Comparison of ENCODE assay signal across 22 cellular contexts in the genomic region with DNA sequence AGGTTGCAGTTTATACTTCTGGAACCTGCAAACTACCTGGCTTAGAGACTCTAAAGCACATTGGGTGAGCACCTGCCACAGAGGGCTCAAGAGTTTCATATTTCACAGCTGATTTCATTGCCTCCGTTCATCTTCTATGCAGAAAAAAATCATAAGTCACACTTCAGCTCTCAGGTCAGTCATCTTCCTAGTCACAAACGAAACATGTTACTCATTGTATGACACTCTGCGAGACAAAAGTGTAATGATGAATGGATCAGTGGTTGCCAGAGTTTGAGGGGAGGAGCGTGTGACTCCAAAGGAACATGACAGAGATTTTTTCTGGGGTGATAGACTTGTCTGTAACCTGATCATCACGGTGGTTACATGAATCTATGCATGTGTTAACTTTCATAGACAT.
DNase-seq lines count a peak whose midpoint lies in the region; ATAC-seq and TF ChIP-seq lines count a peak whose summit lies in the region.
"Had no signal": no experiment of that assay in that cellular context is flagged by ENCODE, and none has a peak within 500 bp of the region (broad histone marks: within the 10 kb centered on the region; RNA-seq: fewer than 3 reads in every experiment).

No MANE protein-coding gene starts in this region.

- POLR2A ChIA-PET in WTC11 (lab: Charles Lee): interaction anchor here (0.6 kb wide), 1 partner anchor 267 kb away, joined by 4 read pairs; no protein-coding TSS in a partner anchor

- H3K4me1 Mint-ChIP-seq in WTC11: peaks cover 6% of the 10 kb centered on the region
- H3K4me1 Mint-ChIP-seq: CD4-positive, CD25-positive, alpha-beta regulatory T cell; T-cell had no signal

- peak; percentile 26 for DNase-seq in G401 (ENCODE audit: low spot score)
- peak; percentile 43 for DNase-seq in NCI-H128 (lab: John Stamatoyannopoulos, UW; ENCODE audit: unreplicated experiment)
- DNase-seq in NCI-H526 (lab: John Stamatoyannopoulos, UW): peak; percentile 57 to 66
- DNase-seq in fibroblast of mammary gland (ENCODE audit: low read depth): peak; percentile 1
- DNase-seq in adrenal gland: no peak
- DNase-seq in Right ventricle myocardium inferior (ENCODE audit: missing footprints): no peak
- no peak for DNase-seq in WTC11 (ENCODE audit: low spot score)
- DNase-seq: activated CD4-positive, alpha-beta T cell treated with anti-CD3 and anti-CD28 coated beads for 4 hours; CD4-positive, CD25-positive, alpha-beta regulatory T cell; DMS79 treated with DMSO at 0.1 percent for 48 hours; mucosa of descending colon; NCI-H1436; NCI-H446 treated with DMSO at 0.1 percent for 48 hours; SHP77 treated with DMSO at 0.1 percent for 48 hours; stimulated activated naive CD8-positive, alpha-beta T cell treated with anti-CD3 and anti-CD28 coated beads, Interleukin-15, Interleukin-2, amounts not matched to agents 100 U/mL and 50 U/mL, for 24 hours; T-cell; transverse colon had no signal

- H3K27ac ChIP-seq in adrenal gland: no peak overlapping the region
- H3K27ac ChIP-seq: prostate gland, transverse colon had no signal

- H3K4me3 Mint-ChIP-seq in WTC11: no peak overlapping the region
- H3K4me3 Mint-ChIP-seq: CD4-positive, CD25-positive, alpha-beta regulatory T cell; neural crest cell; T-cell had no signal

- CTCF ChIA-PET in WTC11 (lab: Charles Lee): no interaction called here

- WGBS in adrenal gland, 4 donors: 30 to 46% (median 35%) methylated on average over 5 of the region's 5 CpGs

- H3K9me3 Mint-ChIP-seq in WTC11: peaks cover 32% of the 10 kb centered on the region
- H3K9me3 Mint-ChIP-seq: activated naive CD4-positive, alpha-beta T cell treated with anti-CD3 and anti-CD28 coated beads, Interleukin-2, amount 50 U/mL, for 72 hours; neural crest cell had no signal

- intact Hi-C loops in adrenal gland (cut with DNase I): no loop called here
- intact Hi-C loops in Right ventricle myocardium inferior (cut with DNase I): no loop called here

- 0 out of 2 replicates have a peak, but pooled peaks cover 12% of the 10 kb centered on the region for H3K36me3 Mint-ChIP-seq in WTC11
- H3K36me3 Mint-ChIP-seq: activated naive CD4-positive, alpha-beta T cell treated with anti-CD3 and anti-CD28 coated beads, Interleukin-2, amount 50 U/mL, for 72 hours; CD4-positive, CD25-positive, alpha-beta regulatory T cell; T-cell had no signal

- TF ChIP-seq CTCF in fibroblast of mammary gland (conservative IDR thresholded peaks at IDR 0.05; ENCODE audit: control insufficient read depth, insufficient read depth, low read depth, low read length) (no peak), adrenal gland (IDR thresholded peaks at IDR 0.05) (no peak), WTC11 (IDR thresholded peaks at IDR 0.05) (no peak)

- no peaks in the 10 kb centered on the region for H3K36me3 ChIP-seq in adrenal gland (replicated peaks in 1 of 2)
- H3K36me3 ChIP-seq: prostate gland, transverse colon had no signal

- TF ChIP-seq POLR2A in adrenal gland (IDR thresholded peaks at IDR 0.05): no peak

- in situ Hi-C loops in G401 (cut with HindIII; ENCODE audit: low sequenced_read_pairs): no loop called here

- H3K4me3 ChIP-seq in fibroblast of mammary gland (ENCODE audit: control insufficient read depth, low read depth, low read length) (no peak overlapping the region), adrenal gland (no peak overlapping the region)
- H3K4me3 ChIP-seq: mucosa of descending colon, prostate gland, transverse colon had no signal

- H3K27ac Mint-ChIP-seq in WTC11: no peak overlapping the region
- H3K27ac Mint-ChIP-seq: activated naive CD4-positive, alpha-beta T cell treated with anti-CD3 and anti-CD28 coated beads, Interleukin-2, amount 50 U/mL, for 72 hours; CD4-positive, CD25-positive, alpha-beta regulatory T cell; T-cell had no signal

- no peaks in the 10 kb centered on the region for H3K27me3 ChIP-seq in adrenal gland
- H3K27me3 ChIP-seq: transverse colon had no signal

- H3K4me1 ChIP-seq in adrenal gland (replicated peaks in 1 of 2): no peaks in the 10 kb centered on the region
- H3K4me1 ChIP-seq: prostate gland, transverse colon had no signal

- H3K9me3 ChIP-seq in adrenal gland (replicated peaks in 1 of 3): no peaks in the 10 kb centered on the region
- H3K9me3 ChIP-seq: mucosa of descending colon, prostate gland, transverse colon had no signal

- ATAC-seq in GM19324 (IDR thresholded peaks at IDR 0.05; ENCODE audit: low FRiP score, unreplicated experiment) (no peak), Right ventricle myocardium inferior (no peak), WTC11 (no peak)
- ATAC-seq: activated naive CD4-positive, alpha-beta T cell treated with anti-CD3 and anti-CD28 coated beads, Interleukin-2, amount 50 U/mL, for 72 hours; left lobe of liver; mucosa of descending colon; stimulated activated naive CD8-positive, alpha-beta T cell treated with anti-CD3 and anti-CD28 coated beads, Interleukin-15, Interleukin-2, amounts not matched to agents 100 U/mL and 50 U/mL, for 24 hours; T-cell had no signal

- H3K27me3 Mint-ChIP-seq in WTC11 (ENCODE audit: low read depth): no peaks in the 10 kb centered on the region; the same call in 1 of the 2 replicates
- H3K27me3 Mint-ChIP-seq: CD4-positive, CD25-positive, alpha-beta regulatory T cell; T-cell had no signal

TF ChIP-seq in WTC11, 78 proteins besides CTCF, POLR2A, EP300 and RAD21 (continues in another document):
- TF ChIP-seq ZBTB21 (CRISPR knock-in tag; IDR thresholded peaks at IDR 0.05; ENCODE audit: borderline replicate concordance) (no peak), SMAD4 (CRISPR knock-in tag; IDR thresholded peaks at IDR 0.05) (no peak), MYBL2 (CRISPR knock-in tag; IDR thresholded peaks at IDR 0.05) (no peak), HMGA2 (CRISPR knock-in tag; IDR thresholded peaks at IDR 0.05) (no peak)
- TF ChIP-seq, protein P1, sequence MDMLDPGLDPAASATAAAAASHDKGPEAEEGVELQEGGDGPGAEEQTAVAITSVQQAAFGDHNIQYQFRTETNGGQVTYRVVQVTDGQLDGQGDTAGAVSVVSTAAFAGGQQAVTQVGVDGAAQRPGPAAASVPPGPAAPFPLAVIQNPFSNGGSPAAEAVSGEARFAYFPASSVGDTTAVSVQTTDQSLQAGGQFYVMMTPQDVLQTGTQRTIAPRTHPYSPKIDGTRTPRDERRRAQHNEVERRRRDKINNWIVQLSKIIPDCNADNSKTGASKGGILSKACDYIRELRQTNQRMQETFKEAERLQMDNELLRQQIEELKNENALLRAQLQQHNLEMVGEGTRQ (CRISPR knock-in tag; IDR thresholded peaks at IDR 0.05): no peak
- TF ChIP-seq, protein P2, sequence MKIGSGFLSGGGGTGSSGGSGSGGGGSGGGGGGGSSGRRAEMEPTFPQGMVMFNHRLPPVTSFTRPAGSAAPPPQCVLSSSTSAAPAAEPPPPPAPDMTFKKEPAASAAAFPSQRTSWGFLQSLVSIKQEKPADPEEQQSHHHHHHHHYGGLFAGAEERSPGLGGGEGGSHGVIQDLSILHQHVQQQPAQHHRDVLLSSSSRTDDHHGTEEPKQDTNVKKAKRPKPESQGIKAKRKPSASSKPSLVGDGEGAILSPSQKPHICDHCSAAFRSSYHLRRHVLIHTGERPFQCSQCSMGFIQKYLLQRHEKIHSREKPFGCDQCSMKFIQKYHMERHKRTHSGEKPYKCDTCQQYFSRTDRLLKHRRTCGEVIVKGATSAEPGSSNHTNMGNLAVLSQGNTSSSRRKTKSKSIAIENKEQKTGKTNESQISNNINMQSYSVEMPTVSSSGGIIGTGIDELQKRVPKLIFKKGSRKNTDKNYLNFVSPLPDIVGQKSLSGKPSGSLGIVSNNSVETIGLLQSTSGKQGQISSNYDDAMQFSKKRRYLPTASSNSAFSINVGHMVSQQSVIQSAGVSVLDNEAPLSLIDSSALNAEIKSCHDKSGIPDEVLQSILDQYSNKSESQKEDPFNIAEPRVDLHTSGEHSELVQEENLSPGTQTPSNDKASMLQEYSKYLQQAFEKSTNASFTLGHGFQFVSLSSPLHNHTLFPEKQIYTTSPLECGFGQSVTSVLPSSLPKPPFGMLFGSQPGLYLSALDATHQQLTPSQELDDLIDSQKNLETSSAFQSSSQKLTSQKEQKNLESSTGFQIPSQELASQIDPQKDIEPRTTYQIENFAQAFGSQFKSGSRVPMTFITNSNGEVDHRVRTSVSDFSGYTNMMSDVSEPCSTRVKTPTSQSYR (CRISPR knock-in tag; IDR thresholded peaks at IDR 0.05): no peak
- TF ChIP-seq, protein P3, sequence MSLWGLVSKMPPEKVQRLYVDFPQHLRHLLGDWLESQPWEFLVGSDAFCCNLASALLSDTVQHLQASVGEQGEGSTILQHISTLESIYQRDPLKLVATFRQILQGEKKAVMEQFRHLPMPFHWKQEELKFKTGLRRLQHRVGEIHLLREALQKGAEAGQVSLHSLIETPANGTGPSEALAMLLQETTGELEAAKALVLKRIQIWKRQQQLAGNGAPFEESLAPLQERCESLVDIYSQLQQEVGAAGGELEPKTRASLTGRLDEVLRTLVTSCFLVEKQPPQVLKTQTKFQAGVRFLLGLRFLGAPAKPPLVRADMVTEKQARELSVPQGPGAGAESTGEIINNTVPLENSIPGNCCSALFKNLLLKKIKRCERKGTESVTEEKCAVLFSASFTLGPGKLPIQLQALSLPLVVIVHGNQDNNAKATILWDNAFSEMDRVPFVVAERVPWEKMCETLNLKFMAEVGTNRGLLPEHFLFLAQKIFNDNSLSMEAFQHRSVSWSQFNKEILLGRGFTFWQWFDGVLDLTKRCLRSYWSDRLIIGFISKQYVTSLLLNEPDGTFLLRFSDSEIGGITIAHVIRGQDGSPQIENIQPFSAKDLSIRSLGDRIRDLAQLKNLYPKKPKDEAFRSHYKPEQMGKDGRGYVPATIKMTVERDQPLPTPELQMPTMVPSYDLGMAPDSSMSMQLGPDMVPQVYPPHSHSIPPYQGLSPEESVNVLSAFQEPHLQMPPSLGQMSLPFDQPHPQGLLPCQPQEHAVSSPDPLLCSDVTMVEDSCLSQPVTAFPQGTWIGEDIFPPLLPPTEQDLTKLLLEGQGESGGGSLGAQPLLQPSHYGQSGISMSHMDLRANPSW (CRISPR knock-in tag; conservative IDR thresholded peaks at IDR 0.05; ENCODE audit: low read depth): no peak
- TF ChIP-seq, protein P4, sequence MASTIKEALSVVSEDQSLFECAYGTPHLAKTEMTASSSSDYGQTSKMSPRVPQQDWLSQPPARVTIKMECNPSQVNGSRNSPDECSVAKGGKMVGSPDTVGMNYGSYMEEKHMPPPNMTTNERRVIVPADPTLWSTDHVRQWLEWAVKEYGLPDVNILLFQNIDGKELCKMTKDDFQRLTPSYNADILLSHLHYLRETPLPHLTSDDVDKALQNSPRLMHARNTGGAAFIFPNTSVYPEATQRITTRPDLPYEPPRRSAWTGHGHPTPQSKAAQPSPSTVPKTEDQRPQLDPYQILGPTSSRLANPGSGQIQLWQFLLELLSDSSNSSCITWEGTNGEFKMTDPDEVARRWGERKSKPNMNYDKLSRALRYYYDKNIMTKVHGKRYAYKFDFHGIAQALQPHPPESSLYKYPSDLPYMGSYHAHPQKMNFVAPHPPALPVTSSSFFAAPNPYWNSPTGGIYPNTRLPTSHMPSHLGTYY (CRISPR knock-in tag; IDR thresholded peaks at IDR 0.05): no peak

Comparison
In these comparisons a context has a peak if more than half of its experiments do, and no peak if none do; other contexts are left out.
1. DNase-seq: peak in G401 (single experiment), NCI-H128 (single experiment), NCI-H526 (2 of 2) and fibroblast of mammary gland (single experiment); none in adrenal gland (0 of 7), Right ventricle myocardium inferior (single experiment) and WTC11 (single experiment).